Comparison of ENCODE assay signal across 8 cellular contexts in the genomic region with DNA sequence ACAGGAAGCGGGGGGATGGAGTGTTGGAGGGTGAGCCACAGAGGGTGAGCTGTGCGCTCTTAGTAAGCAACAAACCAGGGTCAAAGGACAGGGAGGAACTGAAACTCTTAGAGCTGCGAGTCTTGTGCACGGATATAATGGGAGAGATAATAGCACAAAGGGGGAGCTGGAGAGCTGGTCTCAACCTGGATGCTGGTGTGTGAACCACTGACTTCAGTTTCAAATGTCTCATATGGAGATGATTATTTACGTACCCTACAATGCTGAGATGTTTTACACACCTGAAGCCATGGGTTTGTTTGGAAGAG. TPM values are rescaled to one million over a fixed set of nuclear protein-coding genes. Genes with fewer than 3 reads are reported as not detected.
A peak's percentile ranks its signal among the peaks of the same experiment; 100 is the strongest.
DNase-seq lines count a peak whose midpoint lies in the region; ATAC-seq and TF ChIP-seq lines count a peak whose summit lies in the region.

No MANE protein-coding gene starts in this region.

- no peaks in the 10 kb centered on the region for H3K4me1 Mint-ChIP-seq in activated CD8-positive, alpha-beta memory T cell treated with anti-CD3 and anti-CD28 coated beads, Interleukin-2, amount 10 ng/mL, durations not matched to agents 7 days and 5 days
- peaks cover 12 to 19% (median 15%) of the 10 kb centered on the region in 3 donors for H3K4me1 Mint-ChIP-seq in naive B cell

- H3K9me3 ChIP-seq in Panc1 (ENCODE audit: control insufficient read depth, insufficient read depth, low read depth, low read length) = no peaks in the 10 kb centered on the region

- no peaks in the 10 kb centered on the region for H3K27me3 Mint-ChIP-seq in activated CD8-positive, alpha-beta memory T cell treated with anti-CD3 and anti-CD28 coated beads, Interleukin-2, amount 10 ng/mL, durations not matched to agents 7 days and 5 days
- peaks cover 0 to 4% (median 0%) of the 10 kb centered on the region in 3 donors for H3K27me3 Mint-ChIP-seq in naive B cell

- H3K27ac ChIP-seq in Panc1 (ENCODE audit: low read length) = no peak overlapping the region

- no peak overlapping the region for H3K4me3 ChIP-seq in Panc1 (ENCODE audit: low read depth in 2 of 2, low read length in 2 of 2)

- DNase-seq in activated CD8-positive, alpha-beta memory T cell treated with anti-CD3 and anti-CD28 coated beads for 24 hours = peak; percentile 41
- DNase-seq in activated CD8-positive, alpha-beta memory T cell treated with anti-CD3 and anti-CD28 coated beads, Interleukin-2, amount 10 ng/mL, durations not matched to agents 7 days and 5 days = no peak
- DNase-seq in Panc1 (ENCODE audit: low read depth, low spot score) (no peak), naive B cell (peak; percentile 29), middle frontal gyrus (ENCODE audit: extremely low spot score, low spot score) (no peak), NCI-H226 (no peak)
- DNase-seq in stimulated activated CD4-positive, alpha-beta T cell treated with anti-CD3 and anti-CD28 coated beads, Interleukin-1b, Interleukin-23, amount 100 ng/mL, for 48 hours = no peak

- no peaks in the 10 kb centered on the region for H3K9me3 Mint-ChIP-seq in activated CD8-positive, alpha-beta memory T cell treated with anti-CD3 and anti-CD28 coated beads, Interleukin-2, amount 10 ng/mL, durations not matched to agents 7 days and 5 days (ENCODE audit: low read depth)
- H3K9me3 Mint-ChIP-seq in naive B cell = no peaks in the 10 kb centered on the region

- no peaks in the 10 kb centered on the region for H3K36me3 ChIP-seq in Panc1 (ENCODE audit: control insufficient read depth, insufficient read depth, low read length)

- H3K4me1 ChIP-seq in Panc1 (ENCODE audit: control insufficient read depth, insufficient read depth, low read length) = no peaks in the 10 kb centered on the region

- H3K27ac Mint-ChIP-seq in activated CD8-positive, alpha-beta memory T cell treated with anti-CD3 and anti-CD28 coated beads, Interleukin-2, amount 10 ng/mL, durations not matched to agents 7 days and 5 days = no peak overlapping the region
- H3K27ac Mint-ChIP-seq in naive B cell = peak overlapping the region in 2 of 6 donors; percentile 35 to 88

- in situ Hi-C loops in Panc1 (cut with HindIII; ENCODE audit: low pct_unique_long_range_greater_than_20kb, low sequenced_read_pairs) = no loop called here

- no peak for ATAC-seq in activated CD8-positive, alpha-beta memory T cell treated with anti-CD3 and anti-CD28 coated beads, Interleukin-2, amount 10 ng/mL, durations not matched to agents 7 days and 5 days
- peak; percentile 99 for ATAC-seq in HG03039 (IDR thresholded peaks at IDR 0.05; ENCODE audit: unreplicated experiment)
- peak; percentile 68 for ATAC-seq in Panc1
- ATAC-seq in naive B cell (ENCODE audit: low read depth in 2 of 2) = peak; percentile 90 to 93

- POLR2A ChIA-PET in Panc1 (lab: Charles Lee) = no interaction called here

- H3K27me3 ChIP-seq in Panc1 (ENCODE audit: control insufficient read depth, insufficient read depth, low read length) = no peaks in the 10 kb centered on the region

- no TSS peak for BruUV-seq in Panc1 (replicated peaks; lab: Mats Ljungman, UMichigan)

- CTCF ChIA-PET in activated CD8-positive, alpha-beta memory T cell treated with anti-CD3 and anti-CD28 coated beads, Interleukin-2, amount 10 ng/mL, durations not matched to agents 7 days and 5 days (lab: Charles Lee) = no interaction called here
- CTCF ChIA-PET in Panc1 (lab: Charles Lee) = no interaction called here

- no peaks in the 10 kb centered on the region for H3K36me3 Mint-ChIP-seq in activated CD8-positive, alpha-beta memory T cell treated with anti-CD3 and anti-CD28 coated beads, Interleukin-2, amount 10 ng/mL, durations not matched to agents 7 days and 5 days
- H3K36me3 Mint-ChIP-seq in naive B cell = no peaks in the 10 kb centered on the region

- no peak overlapping the region for H3K4me3 Mint-ChIP-seq in activated CD8-positive, alpha-beta memory T cell treated with anti-CD3 and anti-CD28 coated beads, Interleukin-2, amount 10 ng/mL, durations not matched to agents 7 days and 5 days
- H3K4me3 Mint-ChIP-seq in naive B cell = no peak overlapping the region

- intact Hi-C loops in Panc1 (cut with micrococcal nuclease; ENCODE audit: unreplicated experiment) = no loop called here

- no peak for TF ChIP-seq CTCF in Panc1 (IDR thresholded peaks at IDR 0.05)

RNA-seq across cellular contexts. Expression of a gene that starts 35.9 kb away (rescaled TPM):
- 10 to 100 TPM; 31.5 to 33.5 TPM for total RNA-seq in activated CD8-positive, alpha-beta memory T cell treated with anti-CD3 and anti-CD28 coated beads, Interleukin-2, amount 10 ng/mL, durations not matched to agents 7 days and 5 days
- total RNA-seq in Panc1 (2021; ENCODE audit: unreplicated experiment) = 45.0 TPM
- polyA plus RNA-seq in Panc1 (2012; ENCODE audit: insufficient read length) = 28.9 TPM
- polyA plus RNA-seq in naive B cell (ENCODE audit: low read depth in 6 of 6) = 10 to 100 TPM; 14.7 to 36.8 (median 22.5) TPM

RNA-seq across cellular contexts. Expression of a gene that starts 37.5 kb away (rescaled TPM):
- total RNA-seq in activated CD8-positive, alpha-beta memory T cell treated with anti-CD3 and anti-CD28 coated beads, Interleukin-2, amount 10 ng/mL, durations not matched to agents 7 days and 5 days = 10 to 100 TPM; 13.8 to 20.4 TPM
- 10.0 TPM for total RNA-seq in Panc1 (2021; ENCODE audit: unreplicated experiment)
- polyA plus RNA-seq in Panc1 (2012; ENCODE audit: insufficient read length) = 13.7 TPM
- polyA plus RNA-seq in naive B cell (ENCODE audit: low read depth in 6 of 6) = 1 to 10 TPM in 5 of 6 donors, under 1 TPM in 1; 0.41 to 2.2 (median 1.7) TPM

Comparison
In these comparisons a context has a peak if more than half of its experiments do, and no peak if none do; other contexts are left out.
1. DNase-seq: peak in activated CD8-positive, alpha-beta memory T cell treated with anti-CD3 and anti-CD28 coated beads for 24 hours (single experiment) and naive B cell (single experiment); none in activated CD8-positive, alpha-beta memory T cell treated with anti-CD3 and anti-CD28 coated beads, Interleukin-2, amount 10 ng/mL, durations not matched to agents 7 days and 5 days (single experiment), Panc1 (single experiment), stimulated activated CD4-positive, alpha-beta T cell treated with anti-CD3 and anti-CD28 coated beads, Interleukin-1b, Interleukin-23, amount 100 ng/mL, for 48 hours (single experiment), middle frontal gyrus (single experiment) and NCI-H226 (single experiment).